8 cellular contexts compared by ENCODE assay signal in the genomic region with DNA sequence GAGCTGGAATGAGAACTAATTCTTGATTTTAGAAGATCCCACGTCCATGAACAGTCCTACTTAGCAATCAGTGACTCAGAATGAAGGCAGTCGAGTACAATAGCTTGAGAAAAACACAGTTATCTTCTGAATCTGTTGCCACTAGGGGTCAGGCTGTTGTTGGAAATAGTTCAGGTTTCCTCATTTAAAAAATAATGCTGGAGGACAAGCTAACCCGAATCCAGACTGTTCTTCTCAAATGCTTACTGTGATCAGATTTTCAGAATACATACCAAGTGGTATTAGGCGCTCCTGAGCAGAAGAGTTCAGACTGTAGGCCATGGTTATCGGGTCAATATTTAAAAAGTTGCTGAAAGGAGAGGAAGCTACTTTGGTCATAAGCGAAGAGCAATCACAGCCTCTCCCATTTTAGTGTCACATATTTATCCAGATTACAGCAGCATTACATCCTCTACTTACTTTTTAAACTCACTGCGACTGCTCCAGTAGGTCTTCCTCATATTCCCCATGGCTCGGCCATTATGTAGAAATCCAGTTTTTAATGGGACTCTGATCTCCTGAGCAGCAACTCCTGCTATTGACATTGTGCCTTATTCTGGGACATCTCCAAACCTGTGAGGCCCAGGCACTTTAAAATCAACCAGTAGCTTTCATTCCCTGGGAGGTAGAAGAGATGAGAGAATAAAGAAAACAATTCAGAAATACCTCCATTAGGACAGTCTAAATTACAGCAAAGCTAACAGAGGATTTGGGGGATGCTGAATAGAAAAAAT. TPM values are rescaled to one million over a fixed set of nuclear protein-coding genes. Genes with fewer than 3 reads are reported as not detected.
A peak's percentile ranks its signal among the peaks of the same experiment; 100 is the strongest.
DNase-seq lines count a peak whose midpoint lies in the region; ATAC-seq and TF ChIP-seq lines count a peak whose summit lies in the region.

No MANE protein-coding gene starts in this region.

- peak; percentile 62 to 91 (median 80) for TF ChIP-seq CTCF in dorsolateral prefrontal cortex (IDR thresholded peaks at IDR 0.05 in 54 of 56, conservative IDR thresholded peaks at IDR 0.05 in 2 of 56; ENCODE audit: low read depth in 1 of 56, partially characterized antibody in 56 of 56)
- TF ChIP-seq CTCF in lower lobe of right lung (IDR thresholded peaks at IDR 0.05) = peak; percentile 68

- intact Hi-C loops in dorsolateral prefrontal cortex (cut with DNase I) = loop anchor here (5.0 kb wide), 2 partner anchors 33 to 38 kb away; no protein-coding TSS in a partner anchor
- intact Hi-C loops in lower lobe of right lung (cut with DNase I) = no loop called here

- peak overlapping the region in 58 of 59 donors; percentile 40 to 93 (median 82) for H3K27ac ChIP-seq in dorsolateral prefrontal cortex
- H3K27ac ChIP-seq in lower lobe of right lung = peak overlapping the region; percentile 59
- peak overlapping the region; percentile 73 for H3K27ac ChIP-seq in temporal lobe (ENCODE audit: low read depth, low read length)

- peaks cover 9% of the 10 kb centered on the region for H3K27me3 Mint-ChIP-seq in activated naive CD4-positive, alpha-beta T cell treated with anti-CD3 and anti-CD28 coated beads, Interleukin-2, amount 10 ng/mL, durations not matched to agents 7 days and 5 days
- H3K27me3 Mint-ChIP-seq in T-helper 17 cell = peaks cover 31% of the 10 kb centered on the region

- CTCF ChIA-PET in activated naive CD4-positive, alpha-beta T cell treated with anti-CD3 and anti-CD28 coated beads, Interleukin-2, amount 10 ng/mL, durations not matched to agents 7 days and 5 days (lab: Charles Lee) = interaction anchor here (0.6 to 9.4 kb wide), 35 partner anchors 9 to 833 kb away, joined by 3 to 105 read pairs (median 4); partner anchors contain the start of gene SLC45A1

- no peak overlapping the region for H3K27ac Mint-ChIP-seq in activated naive CD4-positive, alpha-beta T cell treated with anti-CD3 and anti-CD28 coated beads, Interleukin-2, amount 10 ng/mL, durations not matched to agents 7 days and 5 days
- no peak overlapping the region for H3K27ac Mint-ChIP-seq in T-helper 17 cell

- H3K4me1 ChIP-seq in lower lobe of right lung = peaks cover 70% of the 10 kb centered on the region

- H3K36me3 ChIP-seq in lower lobe of right lung = peaks cover 45% of the 10 kb centered on the region

- no peaks in the 10 kb centered on the region for H3K27me3 ChIP-seq in dorsolateral prefrontal cortex
- H3K27me3 ChIP-seq in lower lobe of right lung (ENCODE audit: low read depth) = no peaks in the 10 kb centered on the region

- H3K4me1 Mint-ChIP-seq in activated naive CD4-positive, alpha-beta T cell treated with anti-CD3 and anti-CD28 coated beads, Interleukin-2, amount 10 ng/mL, durations not matched to agents 7 days and 5 days = no peaks in the 10 kb centered on the region
- H3K4me1 Mint-ChIP-seq in T-helper 17 cell = peaks cover 5% of the 10 kb centered on the region

- H3K4me3 ChIP-seq in dorsolateral prefrontal cortex (peak overlapping the region in 20 of 59 donors; percentile 2 to 34 (median 12)), lower lobe of right lung (peak overlapping the region; percentile 15)

- H3K36me3 Mint-ChIP-seq in activated naive CD4-positive, alpha-beta T cell treated with anti-CD3 and anti-CD28 coated beads, Interleukin-2, amount 10 ng/mL, durations not matched to agents 7 days and 5 days = no peaks in the 10 kb centered on the region
- peaks cover 4% of the 10 kb centered on the region for H3K36me3 Mint-ChIP-seq in T-helper 17 cell (ENCODE audit: low read depth)

- H3K9me3 Mint-ChIP-seq in activated naive CD4-positive, alpha-beta T cell treated with anti-CD3 and anti-CD28 coated beads, Interleukin-2, amount 10 ng/mL, durations not matched to agents 7 days and 5 days = no peaks in the 10 kb centered on the region

- no peak overlapping the region for H3K4me3 Mint-ChIP-seq in activated naive CD4-positive, alpha-beta T cell treated with anti-CD3 and anti-CD28 coated beads, Interleukin-2, amount 10 ng/mL, durations not matched to agents 7 days and 5 days
- H3K4me3 Mint-ChIP-seq in T-helper 17 cell = no peak overlapping the region

- peak; percentile 56 for DNase-seq in activated naive CD4-positive, alpha-beta T cell treated with anti-CD3 and anti-CD28 coated beads, Interleukin-2, amount 10 ng/mL, durations not matched to agents 7 days and 5 days
- DNase-seq in activated naive CD4-positive, alpha-beta T cell treated with Interleukin-2 at 50 U/mL for 16 hours = no peak
- DNase-seq in NCI-H1092 treated with DMSO at 0.1 percent for 48 hours (lab: John Stamatoyannopoulos, UW) (peak; percentile 74), T-helper 17 cell (peak in 1 of 3 donors; percentile 25), dorsolateral prefrontal cortex (peak in 2 of 10 donors; percentile 49 to 51), lower lobe of right lung (no peak)

- H3K9me3 ChIP-seq in T-helper 17 cell (ENCODE audit: control insufficient read depth, low read length, poor library complexity, severe bottlenecking) (no peaks in the 10 kb centered on the region), lower lobe of right lung (no peaks in the 10 kb centered on the region)

- ATAC-seq in T-helper 17 cell = peak; percentile 51
- peak; percentile 61 to 78 for ATAC-seq in lower lobe of right lung
- no peak for ATAC-seq in GM19463 (IDR thresholded peaks at IDR 0.05; ENCODE audit: unreplicated experiment)

RNA-seq across cellular contexts. Expression of gene ERRFI1, which starts 10.9 kb away (rescaled TPM):
- total RNA-seq in T-helper 17 cell (1 to 10 TPM; 1.1 to 1.8 TPM), dorsolateral prefrontal cortex (10 to 100 TPM; 24.9 to 58.2 (median 34.7) TPM), lower lobe of right lung (65.1 TPM), temporal lobe (10.3 TPM)

RNA-seq across cellular contexts. Expression of gene PARK7, which starts 53.7 kb away (rescaled TPM):
- total RNA-seq in T-helper 17 cell = 100 to 1,000 TPM; 106 to 123 TPM
- 100 to 1,000 TPM; 184 to 358 (median 294) TPM for total RNA-seq in dorsolateral prefrontal cortex
- 187 TPM for total RNA-seq in lower lobe of right lung
- total RNA-seq in temporal lobe = 108 TPM

Comparison
In these comparisons a context has a peak if more than half of its experiments do, and no peak if none do; other contexts are left out.
1. DNase-seq: peak in activated naive CD4-positive, alpha-beta T cell treated with anti-CD3 and anti-CD28 coated beads, Interleukin-2, amount 10 ng/mL, durations not matched to agents 7 days and 5 days (single experiment) and NCI-H1092 treated with DMSO at 0.1 percent for 48 hours (single experiment); none in activated naive CD4-positive, alpha-beta T cell treated with Interleukin-2 at 50 U/mL for 16 hours (single experiment) and lower lobe of right lung (single experiment).
2. Peak in every context shown above with its lines, with median percentiles within 50 percentile points of each other: H3K27ac ChIP-seq.